In genomic region chr2:219274392-219274921, GRCh38 we compare ENCODE assay signal across 10 cellular contexts. TPM values are rescaled to one million over a fixed set of nuclear protein-coding genes. Genes with fewer than 3 reads are reported as not detected.
A peak's percentile ranks its signal among the peaks of the same experiment; 100 is the strongest.
DNase-seq lines count a peak whose midpoint lies in the region; ATAC-seq, FAIRE-seq and TF ChIP-seq lines count a peak whose summit lies in the region.
"Had no signal": no experiment of that assay in that cellular context is flagged by ENCODE, and none has a peak within 500 bp of the region (broad histone marks: within the 10 kb centered on the region; RNA-seq: fewer than 3 reads in every experiment).

No MANE protein-coding gene starts in this region.

- H3K4me3 ChIP-seq in HepG2 (replicated peaks in 1 of 3; ENCODE audit: insufficient read depth in 1 of 3, low read depth in 2 of 3, low read length in 3 of 3) = peak overlapping the region in 1 of 3 experiments; percentile 18; a peak in 1 of 6 replicates
- no peak overlapping the region for H3K4me3 ChIP-seq in right lobe of liver
- H3K4me3 ChIP-seq in bronchial epithelial cell (ENCODE audit: low read depth, low read length) = peak overlapping the region; percentile 4
- no peak overlapping the region for H3K4me3 ChIP-seq in left lung
- H3K4me3 ChIP-seq: BLaER1 treated with 17β-estradiol and CSF1 and Interleukin-3, amounts not matched to agents 10 nM and 100 nM had no signal

- no peak overlapping the region for H3K4me3 Mint-ChIP-seq in activated T-helper 17 cell treated with anti-CD3 and anti-CD28 coated beads, Interleukin-2, amount 50 U/mL, for 72 hours
- H3K4me3 Mint-ChIP-seq: activated CD4-positive, alpha-beta memory T cell treated with anti-CD3 and anti-CD28 coated beads for 36 hours had no signal

- H3K4me1 ChIP-seq in HepG2 (ENCODE audit: insufficient read depth, low read length) (peaks cover 51% of the 10 kb centered on the region), right lobe of liver (peaks cover 0 to 21% (median 4%) of the 10 kb centered on the region in 4 donors), left lung (peaks cover 11 to 18% of the 10 kb centered on the region in 2 donors)

- CTCF ChIA-PET in HepG2 (lab: Yijun Ruan, JAX; ENCODE audit: low intra/inter-chr PET ratio, low total read pairs) = interaction anchor here (5.4 kb wide), 1 partner anchor 20 kb away, joined by 88 read pairs; no protein-coding TSS in a partner anchor

- WGBS in HepG2 (ENCODE audit: low lambda C conversion rate) = 0% methylated on average over 3 of the region's 3 CpGs
- 33% methylated on average over 1 of the region's 3 CpGs for WGBS in right lobe of liver (ENCODE audit: insufficient coverage, low coverage, low lambda C conversion rate, missing lambda C conversion rate)

- TF ChIP-seq POLR2A in HepG2 (IDR thresholded peaks at IDR 0.05; ENCODE audit: insufficient read depth in 1 of 2, low read depth in 2 of 2, low read length in 2 of 2) = no peak
- no peak for TF ChIP-seq POLR2A in right lobe of liver (IDR thresholded peaks at IDR 0.05)
- no peak for TF ChIP-seq POLR2A in GM12891 (IDR thresholded peaks at IDR 0.05; ENCODE audit: low read depth, low read length)

- intact Hi-C loops in HepG2 (cut with micrococcal nuclease; ENCODE audit: unreplicated experiment) (loop anchor here (1.0 kb wide), 1 partner anchor 45 kb away; the partner anchor contains the start of genes ANKZF1 and ATG9A), right lobe of liver (cut with DNase I) (no loop called here), left lung (cut with DNase I) (no loop called here)

- no peak for TF ChIP-seq RAD21 in HepG2 (CRISPR knock-in tag; IDR thresholded peaks at IDR 0.05)

- FAIRE-seq in HepG2 (lab: Jason Lieb, UNC) (peak; percentile 32), bronchial epithelial cell (lab: Jason Lieb, UNC) (peak; percentile 95), GM12891 (lab: Jason Lieb, UNC) (no peak)

- BruUV-seq in HepG2 (replicated peaks; lab: Mats Ljungman, UMichigan) = no TSS peak

- peak overlapping the region; percentile 16; the same call in 1 of the 2 replicates for H3K9ac ChIP-seq in HepG2 (ENCODE audit: insufficient read depth, low read depth, low read length)
- H3K9ac ChIP-seq: BLaER1 treated with 17β-estradiol and CSF1 and Interleukin-3, amounts not matched to agents 10 nM and 100 nM had no signal

- H3K79me2 ChIP-seq in HepG2 (ENCODE audit: insufficient read depth, low read length) = no peaks in the 10 kb centered on the region

- no peak overlapping the region for H2AFZ ChIP-seq in HepG2 (ENCODE audit: low read length)

- H3K9me3 Mint-ChIP-seq in activated T-helper 17 cell treated with anti-CD3 and anti-CD28 coated beads, Interleukin-2, amount 50 U/mL, for 72 hours = no peaks in the 10 kb centered on the region
- H3K9me3 Mint-ChIP-seq: activated CD4-positive, alpha-beta memory T cell treated with anti-CD3 and anti-CD28 coated beads for 36 hours had no signal

- H3K27ac ChIP-seq in HepG2 (ENCODE audit: extremely low read length, insufficient read depth, low read length) = no peak overlapping the region
- no peak overlapping the region for H3K27ac ChIP-seq in right lobe of liver
- H3K27ac ChIP-seq in left lung = peak overlapping the region; percentile 53 to 86
- H3K27ac ChIP-seq: BLaER1 treated with 17β-estradiol and CSF1 and Interleukin-3, amounts not matched to agents 10 nM and 100 nM had no signal

- peaks cover 7% of the 10 kb centered on the region for H3K4me1 Mint-ChIP-seq in activated T-helper 17 cell treated with anti-CD3 and anti-CD28 coated beads, Interleukin-2, amount 50 U/mL, for 72 hours

- peak overlapping the region; percentile 40 for H3K4me2 ChIP-seq in HepG2 (ENCODE audit: low read depth, low read length)
- H3K4me2 ChIP-seq: BLaER1 treated with 17β-estradiol and CSF1 and Interleukin-3, amounts not matched to agents 10 nM and 100 nM had no signal

- in situ Hi-C loops in HepG2 (cut with HindIII; ENCODE audit: extremely low pct_ligation_motif_present, low pct_unique_long_range_greater_than_20kb) = no loop called here

- H3K27ac Mint-ChIP-seq in activated T-helper 17 cell treated with anti-CD3 and anti-CD28 coated beads, Interleukin-2, amount 50 U/mL, for 72 hours = no peak overlapping the region
- H3K27ac Mint-ChIP-seq: activated CD4-positive, alpha-beta memory T cell treated with anti-CD3 and anti-CD28 coated beads for 36 hours had no signal

- ATAC-seq in HepG2 (no peak), right lobe of liver (no peak), left lung (peak; percentile 49)
- no peak for ATAC-seq in activated T-helper 17 cell treated with anti-CD3 and anti-CD28 coated beads, Interleukin-2, amount 50 U/mL, for 72 hours (replicated peaks)

- DNase-seq in HepG2 (ENCODE audit: low spot score) = peak; percentile 74
- no peak for DNase-seq in right lobe of liver
- peak; percentile 95 for DNase-seq in bronchial epithelial cell (ENCODE audit: low read depth)
- no peak for DNase-seq in left lung
- DNase-seq in NCI-H1105 treated with DMSO at 0.1 percent for 48 hours (lab: John Stamatoyannopoulos, UW) = no peak
- DNase-seq in MV-4-11 (lab: John Stamatoyannopoulos, UW) = no peak
- no peak for DNase-seq in GM12891 (ENCODE audit: insufficient read length, low spot score)
- DNase-seq: activated CD4-positive, alpha-beta memory T cell treated with anti-CD3 and anti-CD28 coated beads for 36 hours had no signal

- TF ChIP-seq CTCF in HepG2 (CRISPR knock-in tag; IDR thresholded peaks at IDR 0.05) = no peak
- TF ChIP-seq CTCF in right lobe of liver (IDR thresholded peaks at IDR 0.05) = no peak
- TF ChIP-seq CTCF in bronchial epithelial cell (IDR thresholded peaks at IDR 0.05; ENCODE audit: insufficient read depth, low read length, severe bottlenecking) = no peak
- TF ChIP-seq CTCF in left lung (IDR thresholded peaks at IDR 0.05) = no peak

- POLR2A ChIA-PET in HepG2 (lab: Yijun Ruan, JAX) = interaction anchor here (0.6 to 1.8 kb wide), 12 partner anchors 12 to 273 kb away, joined by 3 to 16 read pairs (median 4); partner anchors contain the start of genes CNPPD1, GLB1L, STK16 and TUBA4A

- no peaks in the 10 kb centered on the region for H3K27me3 Mint-ChIP-seq in activated T-helper 17 cell treated with anti-CD3 and anti-CD28 coated beads, Interleukin-2, amount 50 U/mL, for 72 hours
- H3K27me3 Mint-ChIP-seq: activated CD4-positive, alpha-beta memory T cell treated with anti-CD3 and anti-CD28 coated beads for 36 hours had no signal

- TF ChIP-seq EP300 in HepG2 (IDR thresholded peaks at IDR 0.05; ENCODE audit: low read depth in 2 of 2, low read length in 2 of 2) (no peak), HepG2 (CRISPR knock-in tag; IDR thresholded peaks at IDR 0.05; ENCODE audit: borderline replicate concordance) (no peak)

- no peaks in the 10 kb centered on the region for H4K20me1 ChIP-seq in HepG2 (ENCODE audit: insufficient read depth, low read length)
- H4K20me1 ChIP-seq: BLaER1 treated with 17β-estradiol and CSF1 and Interleukin-3, amounts not matched to agents 10 nM and 100 nM had no signal

- no peaks in the 10 kb centered on the region for H3K36me3 ChIP-seq in HepG2 (replicated peaks in 1 of 2; ENCODE audit: control insufficient read depth in 1 of 2, insufficient read depth in 2 of 2, low read length in 2 of 2)
- H3K36me3 ChIP-seq in right lobe of liver = no peaks in the 10 kb centered on the region
- no peaks in the 10 kb centered on the region for H3K36me3 ChIP-seq in bronchial epithelial cell (ENCODE audit: control insufficient read depth, insufficient read depth, low read length)
- no peaks in the 10 kb centered on the region for H3K36me3 ChIP-seq in left lung
- H3K36me3 ChIP-seq: BLaER1 treated with 17β-estradiol and CSF1 and Interleukin-3, amounts not matched to agents 10 nM and 100 nM had no signal

- H3K27me3 ChIP-seq in HepG2 (ENCODE audit: control insufficient read depth in 1 of 2, insufficient read depth in 2 of 2, low read length in 2 of 2) (peaks cover 0 to 9% of the 10 kb centered on the region in 2 experiments; a peak in 1 of 5 replicates), right lobe of liver (no peaks in the 10 kb centered on the region), bronchial epithelial cell (ENCODE audit: control insufficient read depth, insufficient read depth, low read length) (no peaks in the 10 kb centered on the region), left lung (no peaks in the 10 kb centered on the region)
- H3K27me3 ChIP-seq: BLaER1 treated with 17β-estradiol and CSF1 and Interleukin-3, amounts not matched to agents 10 nM and 100 nM had no signal

- H3K36me3 Mint-ChIP-seq in activated T-helper 17 cell treated with anti-CD3 and anti-CD28 coated beads, Interleukin-2, amount 50 U/mL, for 72 hours (ENCODE audit: low read depth) = peaks cover 1% of the 10 kb centered on the region
- H3K36me3 Mint-ChIP-seq: activated CD4-positive, alpha-beta memory T cell treated with anti-CD3 and anti-CD28 coated beads for 36 hours had no signal

- H3K9me3 ChIP-seq in HepG2 (ENCODE audit: low read length) (no peaks in the 10 kb centered on the region), right lobe of liver (no peaks in the 10 kb centered on the region), left lung (no peaks in the 10 kb centered on the region)
- H3K9me3 ChIP-seq: BLaER1 treated with 17β-estradiol and CSF1 and Interleukin-3, amounts not matched to agents 10 nM and 100 nM had no signal

RNA-seq across cellular contexts. Expression of gene DNAJB2, which starts 4.7 kb away (rescaled TPM):
- total RNA-seq in HepG2 (2016; rRNA removed; fragmentation: Illumina TruSeq; extraction: Trizol) (18.6 and 21.3 TPM in 2 replicates), right lobe of liver (10 to 100 TPM; 32.6 to 52.1 (median 39.9) TPM), bronchial epithelial cell (57.6 and 60.0 TPM in 2 replicates), left lung (10 to 100 TPM; 54.2 to 97.4 TPM)
- total RNA-seq in HepG2 (2016; cell fraction: cytosol; rRNA removed; fragmentation: Illumina TruSeq; extraction: Trizol; ENCODE audit: low read depth) = 11.0 and 12.3 TPM in 2 replicates
- total RNA-seq in HepG2 (2016; cell fraction: insoluble cytoplasmic fraction; rRNA removed; fragmentation: Illumina TruSeq; extraction: Trizol) = 17.1 and 21.1 TPM in 2 replicates
- 18.1 and 22.0 TPM in 2 replicates for total RNA-seq in HepG2 (2016; cell fraction: membrane; rRNA removed; fragmentation: Illumina TruSeq; extraction: Trizol)
- 14.6 and 15.9 TPM in 2 replicates for total RNA-seq in HepG2 (2016; cell fraction: nucleus; rRNA removed; fragmentation: Illumina TruSeq; extraction: Trizol)
- 31.1 and 55.2 TPM in 2 replicates for polyA plus RNA-seq in HepG2 (2011; rRNA removed)
- 30.3 and 35.7 TPM in 2 replicates for polyA plus RNA-seq in HepG2 (2011; cell fraction: cytosol; rRNA removed)
- polyA plus RNA-seq in HepG2 (2011; cell fraction: nucleus; rRNA removed) = 135 and 143 TPM in 2 replicates
- 29.8 and 56.4 TPM in 2 replicates for polyA plus RNA-seq in HepG2 (2012)
- polyA plus RNA-seq in HepG2 (2016; cell fraction: cytosol; fragmentation: Illumina TruSeq; extraction: Trizol; ENCODE audit: low read depth) = 12.6 and 15.8 TPM in 2 replicates
- 26.8 and 30.7 TPM in 2 replicates for polyA plus RNA-seq in HepG2 (2016; cell fraction: insoluble cytoplasmic fraction; fragmentation: Illumina TruSeq; extraction: Trizol; ENCODE audit: low read depth)
- 23.9 and 24.2 TPM in 2 replicates for polyA plus RNA-seq in HepG2 (2016; cell fraction: membrane; fragmentation: Illumina TruSeq; extraction: Trizol; ENCODE audit: low read depth)
- polyA plus RNA-seq in HepG2 (2016; cell fraction: nucleus; fragmentation: Illumina TruSeq; extraction: Trizol; ENCODE audit: insufficient read depth, low read depth) = 42.9 and 50.3 TPM in 2 replicates
- 17.7 and 40.8 TPM in 2 replicates for polyA minus RNA-seq in HepG2 (2011; rRNA and poly(A)+ RNA removed; ENCODE audit: low replicate concordance)
- 14.7 and 20.1 TPM in 2 replicates for polyA minus RNA-seq in HepG2 (2011; cell fraction: cytosol; rRNA and poly(A)+ RNA removed)
- 23.2 and 30.5 TPM in 2 replicates for polyA minus RNA-seq in HepG2 (2011; cell fraction: nucleus; rRNA and poly(A)+ RNA removed)
- polyA plus RNA-seq in GM12891 (2012; ENCODE audit: low read depth, missing spikeins) = 28.8 TPM
- total RNA-seq in activated T-helper 17 cell treated with anti-CD3 and anti-CD28 coated beads, Interleukin-2, amount 50 U/mL, for 72 hours = 100 to 1,000 TPM in 1 of 2 donors, 10 to 100 TPM in 1; 55.7 to 153 TPM

RNA-seq across cellular contexts. Expression of gene TUBA4A, which starts 20.7 kb away (rescaled TPM):
- total RNA-seq in HepG2 (2016; rRNA removed; fragmentation: Illumina TruSeq; extraction: Trizol) (0.97 and 1.3 TPM in 2 replicates), right lobe of liver (100 to 1,000 TPM in 1 of 6 experiments, 10 to 100 TPM in 5; 14.9 to 114 (median 35.6) TPM), bronchial epithelial cell (47.9 and 68.7 TPM in 2 replicates), left lung (10 to 100 TPM; 65.0 to 84.0 TPM)
- 0.10 and 0.18 TPM in 2 replicates for total RNA-seq in HepG2 (2016; cell fraction: cytosol; rRNA removed; fragmentation: Illumina TruSeq; extraction: Trizol; ENCODE audit: low read depth)
- total RNA-seq in HepG2 (2016; cell fraction: insoluble cytoplasmic fraction; rRNA removed; fragmentation: Illumina TruSeq; extraction: Trizol) = 1.2 and 2.1 TPM in 2 replicates
- total RNA-seq in HepG2 (2016; cell fraction: membrane; rRNA removed; fragmentation: Illumina TruSeq; extraction: Trizol) = 0.34 and 0.52 TPM in 2 replicates
- 0.78 and 0.81 TPM in 2 replicates for total RNA-seq in HepG2 (2016; cell fraction: nucleus; rRNA removed; fragmentation: Illumina TruSeq; extraction: Trizol)
- 12.7 and 19.5 TPM in 2 replicates for polyA plus RNA-seq in HepG2 (2011; rRNA removed)
- polyA plus RNA-seq in HepG2 (2011; cell fraction: cytosol; rRNA removed) = 10.0 and 11.2 TPM in 2 replicates
- polyA plus RNA-seq in HepG2 (2011; cell fraction: nucleus; rRNA removed) = 37.1 and 38.2 TPM in 2 replicates
- 15.6 and 17.6 TPM in 2 replicates for polyA plus RNA-seq in HepG2 (2012)
- polyA plus RNA-seq in HepG2 (2016; cell fraction: cytosol; fragmentation: Illumina TruSeq; extraction: Trizol; ENCODE audit: low read depth) = 0.87 and 1.3 TPM in 2 replicates
- polyA plus RNA-seq in HepG2 (2016; cell fraction: insoluble cytoplasmic fraction; fragmentation: Illumina TruSeq; extraction: Trizol; ENCODE audit: low read depth) = 2.8 TPM in 2 replicates
- 0.76 and 1.1 TPM in 2 replicates for polyA plus RNA-seq in HepG2 (2016; cell fraction: membrane; fragmentation: Illumina TruSeq; extraction: Trizol; ENCODE audit: low read depth)
- polyA plus RNA-seq in HepG2 (2016; cell fraction: nucleus; fragmentation: Illumina TruSeq; extraction: Trizol; ENCODE audit: insufficient read depth, low read depth) = 1.9 and 3.4 TPM in 2 replicates
- polyA minus RNA-seq in HepG2 (2011; rRNA and poly(A)+ RNA removed; ENCODE audit: low replicate concordance) = 6.5 and 116 TPM in 2 replicates
- 1.8 and 2.1 TPM in 2 replicates for polyA minus RNA-seq in HepG2 (2011; cell fraction: cytosol; rRNA and poly(A)+ RNA removed)
- 2.0 and 3.0 TPM in 2 replicates for polyA minus RNA-seq in HepG2 (2011; cell fraction: nucleus; rRNA and poly(A)+ RNA removed)
- polyA plus RNA-seq in GM12891 (2012; ENCODE audit: low read depth, missing spikeins) = 114 TPM
- total RNA-seq in activated T-helper 17 cell treated with anti-CD3 and anti-CD28 coated beads, Interleukin-2, amount 50 U/mL, for 72 hours = 100 to 1,000 TPM; 347 to 530 TPM

RNA-seq across cellular contexts. Expression of gene TUBA4B, which starts 21.4 kb away (rescaled TPM):
- total RNA-seq in HepG2 (2016; rRNA removed; fragmentation: Illumina TruSeq; extraction: Trizol) (0.18 and 0.29 TPM in 2 replicates), right lobe of liver (1 to 10 TPM in 1 of 6 experiments, under 1 TPM in 3, not detected in 2; 0.27 to 2.0 (median 0.57) TPM), bronchial epithelial cell (not detected in 2 replicates), left lung (1 to 10 TPM in 1 of 2 donors, not detected in 1; 3.0 TPM)
- 0.30 and 0.35 TPM in 2 replicates for total RNA-seq in HepG2 (2016; cell fraction: cytosol; rRNA removed; fragmentation: Illumina TruSeq; extraction: Trizol; ENCODE audit: low read depth)
- total RNA-seq in HepG2 (2016; cell fraction: insoluble cytoplasmic fraction; rRNA removed; fragmentation: Illumina TruSeq; extraction: Trizol) = 0.18 and 0.24 TPM in 2 replicates
- 0.34 and 0.41 TPM in 2 replicates for total RNA-seq in HepG2 (2016; cell fraction: membrane; rRNA removed; fragmentation: Illumina TruSeq; extraction: Trizol)
- 0.28 TPM in 1 of 2 replicates, not detected in the other for total RNA-seq in HepG2 (2016; cell fraction: nucleus; rRNA removed; fragmentation: Illumina TruSeq; extraction: Trizol)
- polyA plus RNA-seq in HepG2 (2011; rRNA removed) = 0.18 and 0.22 TPM in 2 replicates
- polyA plus RNA-seq in HepG2 (2011; cell fraction: cytosol; rRNA removed) = 0.32 and 0.55 TPM in 2 replicates
- polyA plus RNA-seq in HepG2 (2011; cell fraction: nucleus; rRNA removed) = 0.19 and 0.21 TPM in 2 replicates
- polyA plus RNA-seq in HepG2 (2012) = not detected in 2 replicates
- polyA plus RNA-seq in HepG2 (2016; cell fraction: cytosol; fragmentation: Illumina TruSeq; extraction: Trizol; ENCODE audit: low read depth) = 0.10 and 0.15 TPM in 2 replicates
- 0.27 and 0.32 TPM in 2 replicates for polyA plus RNA-seq in HepG2 (2016; cell fraction: insoluble cytoplasmic fraction; fragmentation: Illumina TruSeq; extraction: Trizol; ENCODE audit: low read depth)
- 0.21 and 0.30 TPM in 2 replicates for polyA plus RNA-seq in HepG2 (2016; cell fraction: membrane; fragmentation: Illumina TruSeq; extraction: Trizol; ENCODE audit: low read depth)
- 0.57 TPM in 1 of 2 replicates, not detected in the other for polyA plus RNA-seq in HepG2 (2016; cell fraction: nucleus; fragmentation: Illumina TruSeq; extraction: Trizol; ENCODE audit: insufficient read depth, low read depth)
- polyA minus RNA-seq in HepG2 (2011; rRNA and poly(A)+ RNA removed; ENCODE audit: low replicate concordance) = 0.19 TPM in 1 of 2 replicates, not detected in the other
- not detected in 2 replicates for polyA minus RNA-seq in HepG2 (2011; cell fraction: cytosol; rRNA and poly(A)+ RNA removed)
- not detected in 2 replicates for polyA minus RNA-seq in HepG2 (2011; cell fraction: nucleus; rRNA and poly(A)+ RNA removed)
- 0.06 TPM for polyA plus RNA-seq in GM12891 (2012; ENCODE audit: low read depth, missing spikeins)
- not detected for total RNA-seq in activated T-helper 17 cell treated with anti-CD3 and anti-CD28 coated beads, Interleukin-2, amount 50 U/mL, for 72 hours
- total RNA-seq: activated CD4-positive, alpha-beta memory T cell treated with anti-CD3 and anti-CD28 coated beads for 36 hours had no signal

RNA-seq across cellular contexts. Expression of gene STK16, which starts 29.2 kb away (rescaled TPM):
- total RNA-seq in HepG2 (2016; rRNA removed; fragmentation: Illumina TruSeq; extraction: Trizol) = 27.0 and 28.0 TPM in 2 replicates
- total RNA-seq in HepG2 (2016; cell fraction: cytosol; rRNA removed; fragmentation: Illumina TruSeq; extraction: Trizol; ENCODE audit: low read depth) = 31.9 and 35.5 TPM in 2 replicates
- 21.9 and 24.8 TPM in 2 replicates for total RNA-seq in HepG2 (2016; cell fraction: insoluble cytoplasmic fraction; rRNA removed; fragmentation: Illumina TruSeq; extraction: Trizol)
- total RNA-seq in HepG2 (2016; cell fraction: membrane; rRNA removed; fragmentation: Illumina TruSeq; extraction: Trizol) = 61.2 and 65.9 TPM in 2 replicates
- 19.2 and 22.9 TPM in 2 replicates for total RNA-seq in HepG2 (2016; cell fraction: nucleus; rRNA removed; fragmentation: Illumina TruSeq; extraction: Trizol)
- polyA plus RNA-seq in HepG2 (2011; rRNA removed) = 50.9 and 60.5 TPM in 2 replicates
- polyA plus RNA-seq in HepG2 (2011; cell fraction: cytosol; rRNA removed) = 56.2 and 60.4 TPM in 2 replicates
- polyA plus RNA-seq in HepG2 (2011; cell fraction: nucleus; rRNA removed) = 80.4 and 87.0 TPM in 2 replicates
- polyA plus RNA-seq in HepG2 (2012) = 25.9 and 27.6 TPM in 2 replicates
- 43.0 and 56.8 TPM in 2 replicates for polyA plus RNA-seq in HepG2 (2016; cell fraction: cytosol; fragmentation: Illumina TruSeq; extraction: Trizol; ENCODE audit: low read depth)
- 23.1 and 28.9 TPM in 2 replicates for polyA plus RNA-seq in HepG2 (2016; cell fraction: insoluble cytoplasmic fraction; fragmentation: Illumina TruSeq; extraction: Trizol; ENCODE audit: low read depth)
- polyA plus RNA-seq in HepG2 (2016; cell fraction: membrane; fragmentation: Illumina TruSeq; extraction: Trizol; ENCODE audit: low read depth) = 54.8 and 59.8 TPM in 2 replicates
- 35.1 and 36.1 TPM in 2 replicates for polyA plus RNA-seq in HepG2 (2016; cell fraction: nucleus; fragmentation: Illumina TruSeq; extraction: Trizol; ENCODE audit: insufficient read depth, low read depth)
- 37.1 and 63.8 TPM in 2 replicates for polyA minus RNA-seq in HepG2 (2011; rRNA and poly(A)+ RNA removed; ENCODE audit: low replicate concordance)
- polyA minus RNA-seq in HepG2 (2011; cell fraction: cytosol; rRNA and poly(A)+ RNA removed) = 12.2 and 18.8 TPM in 2 replicates
- 36.2 and 47.5 TPM in 2 replicates for polyA minus RNA-seq in HepG2 (2011; cell fraction: nucleus; rRNA and poly(A)+ RNA removed)
- total RNA-seq in right lobe of liver = 10 to 100 TPM; 17.7 to 28.1 (median 21.9) TPM
- total RNA-seq in bronchial epithelial cell = 48.3 and 50.8 TPM in 2 replicates
- 10 to 100 TPM; 23.9 to 26.3 TPM for total RNA-seq in left lung
- polyA plus RNA-seq in GM12891 (2012; ENCODE audit: low read depth, missing spikeins) = 31.0 TPM
- total RNA-seq in activated T-helper 17 cell treated with anti-CD3 and anti-CD28 coated beads, Interleukin-2, amount 50 U/mL, for 72 hours = 10 to 100 TPM; 22.0 to 30.3 TPM

RNA-seq across cellular contexts. Expression of gene GLB1L, which starts 29.2 kb away (rescaled TPM):
- total RNA-seq in HepG2 (2016; rRNA removed; fragmentation: Illumina TruSeq; extraction: Trizol) = 2.7 and 6.8 TPM in 2 replicates
- total RNA-seq in HepG2 (2016; cell fraction: cytosol; rRNA removed; fragmentation: Illumina TruSeq; extraction: Trizol; ENCODE audit: low read depth) = 1.8 and 3.4 TPM in 2 replicates
- total RNA-seq in HepG2 (2016; cell fraction: insoluble cytoplasmic fraction; rRNA removed; fragmentation: Illumina TruSeq; extraction: Trizol) = 2.6 and 6.8 TPM in 2 replicates
- 4.9 and 6.4 TPM in 2 replicates for total RNA-seq in HepG2 (2016; cell fraction: membrane; rRNA removed; fragmentation: Illumina TruSeq; extraction: Trizol)
- 5.0 and 7.5 TPM in 2 replicates for total RNA-seq in HepG2 (2016; cell fraction: nucleus; rRNA removed; fragmentation: Illumina TruSeq; extraction: Trizol)
- 6.2 and 7.3 TPM in 2 replicates for polyA plus RNA-seq in HepG2 (2011; rRNA removed)
- polyA plus RNA-seq in HepG2 (2011; cell fraction: cytosol; rRNA removed) = 5.5 and 6.3 TPM in 2 replicates
- polyA plus RNA-seq in HepG2 (2011; cell fraction: nucleus; rRNA removed) = 6.0 and 6.8 TPM in 2 replicates
- 3.7 and 4.4 TPM in 2 replicates for polyA plus RNA-seq in HepG2 (2012)
- 1.5 and 2.7 TPM in 2 replicates for polyA plus RNA-seq in HepG2 (2016; cell fraction: cytosol; fragmentation: Illumina TruSeq; extraction: Trizol; ENCODE audit: low read depth)
- polyA plus RNA-seq in HepG2 (2016; cell fraction: insoluble cytoplasmic fraction; fragmentation: Illumina TruSeq; extraction: Trizol; ENCODE audit: low read depth) = 2.3 and 3.0 TPM in 2 replicates
- 3.5 and 4.0 TPM in 2 replicates for polyA plus RNA-seq in HepG2 (2016; cell fraction: membrane; fragmentation: Illumina TruSeq; extraction: Trizol; ENCODE audit: low read depth)
- polyA plus RNA-seq in HepG2 (2016; cell fraction: nucleus; fragmentation: Illumina TruSeq; extraction: Trizol; ENCODE audit: insufficient read depth, low read depth) = 9.0 and 11.6 TPM in 2 replicates
- polyA minus RNA-seq in HepG2 (2011; rRNA and poly(A)+ RNA removed; ENCODE audit: low replicate concordance) = 5.1 and 6.4 TPM in 2 replicates
- polyA minus RNA-seq in HepG2 (2011; cell fraction: cytosol; rRNA and poly(A)+ RNA removed) = 1.7 and 2.6 TPM in 2 replicates
- 6.1 and 6.7 TPM in 2 replicates for polyA minus RNA-seq in HepG2 (2011; cell fraction: nucleus; rRNA and poly(A)+ RNA removed)
- 1 to 10 TPM; 2.1 to 4.2 (median 2.8) TPM for total RNA-seq in right lobe of liver
- 3.7 and 4.7 TPM in 2 replicates for total RNA-seq in bronchial epithelial cell
- total RNA-seq in left lung = 10 to 100 TPM in 1 of 2 donors, 1 to 10 TPM in 1; 9.9 to 11.9 TPM
- polyA plus RNA-seq in GM12891 (2012; ENCODE audit: low read depth, missing spikeins) = 2.2 TPM
- 1 to 10 TPM; 2.8 to 5.3 TPM for total RNA-seq in activated T-helper 17 cell treated with anti-CD3 and anti-CD28 coated beads, Interleukin-2, amount 50 U/mL, for 72 hours

Comparison
In these comparisons a context has a peak if more than half of its experiments do, and no peak if none do; other contexts are left out.
1. DNase-seq: peak in HepG2 (single experiment) and bronchial epithelial cell (single experiment); none in right lobe of liver (0 of 3), left lung (0 of 2), NCI-H1105 treated with DMSO at 0.1 percent for 48 hours (single experiment), MV-4-11 (single experiment) and GM12891 (single experiment).
2. RNA of gene TUBA4A, which starts 20.7 kb away (total RNA-seq): 347 to 530 TPM in activated T-helper 17 cell treated with anti-CD3 and anti-CD28 coated beads, Interleukin-2, amount 50 U/mL, for 72 hours, 65.0 to 84.0 TPM in left lung, 47.9 to 68.7 TPM in bronchial epithelial cell and 14.9 to 114 TPM in right lobe of liver; 0.10 to 2.1 TPM in HepG2; every median in the first group is over 4 times any median in the second.
3. H3K27ac ChIP-seq: peak in left lung (2 of 2); none in HepG2 (single experiment) and right lobe of liver (0 of 3).